ENCODE assay signal across 9 cellular contexts in the genomic region with DNA sequence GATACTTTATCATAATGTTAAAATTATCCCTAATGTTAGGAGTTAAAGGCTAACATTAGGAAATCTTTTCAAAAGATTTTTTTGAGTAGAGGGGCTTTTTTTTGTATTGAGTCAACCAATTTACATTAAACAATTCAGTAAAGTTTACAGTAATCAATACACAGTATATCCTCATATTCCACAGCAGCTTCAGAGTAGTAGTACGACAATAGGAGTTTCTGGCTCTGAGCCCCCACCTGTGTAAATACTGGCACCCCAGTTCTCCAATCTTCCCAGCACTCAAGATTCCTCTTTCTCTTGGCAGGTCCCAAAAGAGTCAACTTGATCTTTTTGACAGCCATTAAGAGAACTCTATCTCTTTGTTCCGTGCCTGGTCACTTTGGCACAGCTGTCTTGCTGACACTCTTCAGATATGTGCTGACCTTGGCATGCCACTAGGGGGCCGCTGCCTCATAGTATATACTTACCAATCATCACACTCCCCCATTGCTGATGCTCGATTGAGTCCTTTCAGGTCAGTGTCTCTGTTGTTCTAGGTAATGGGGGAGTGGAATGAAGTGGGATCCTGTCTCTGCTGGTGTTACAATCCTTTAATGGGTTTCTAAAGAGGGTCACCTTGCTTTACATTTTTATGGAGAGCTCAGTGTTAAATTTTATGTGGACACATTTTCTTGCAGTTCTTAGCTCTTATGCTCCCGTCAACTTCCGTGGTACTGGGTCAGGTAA. TPM values are rescaled to one million over a fixed set of nuclear protein-coding genes. Genes with fewer than 3 reads are reported as not detected.
DNase-seq lines count a peak whose midpoint lies in the region; ATAC-seq and TF ChIP-seq lines count a peak whose summit lies in the region.
"Had no signal": no experiment of that assay in that cellular context is flagged by ENCODE, and none has a peak within 500 bp of the region (broad histone marks: within the 10 kb centered on the region; RNA-seq: fewer than 3 reads in every experiment).

No MANE protein-coding gene starts in this region.

- H3K9me3 ChIP-seq in Caco-2, result no peaks in the 10 kb centered on the region

- TF ChIP-seq CTCF in Caco-2 (IDR thresholded peaks at IDR 0.05; ENCODE audit: insufficient read depth in 1 of 2, low read depth in 1 of 2, low read length in 1 of 2, severe bottlenecking in 1 of 2, unreplicated experiment in 1 of 2) (peak; percentile 79 to 80), nephron (IDR thresholded peaks at IDR 0.05; ENCODE audit: unreplicated experiment in 3 of 3) (peak; percentile 68 to 80 (median 76))

- ATAC-seq in GM19467 (IDR thresholded peaks at IDR 0.05; ENCODE audit: unreplicated experiment) (peak; percentile 99), HG03565 (IDR thresholded peaks at IDR 0.05; ENCODE audit: unreplicated experiment) (peak; percentile 85), esophagus mucosa (peak; percentile 89)
- peak; percentile 99 for ATAC-seq in stimulated activated naive CD8-positive, alpha-beta T cell treated with anti-CD3 and anti-CD28 coated beads, Interleukin-15, Interleukin-2, amounts not matched to agents 100 U/mL and 50 U/mL, for 24 hours

- POLR2A ChIA-PET in Caco-2 (lab: Charles Lee), result no interaction called here

- H3K4me1 ChIP-seq in Caco-2, result no peaks in the 10 kb centered on the region

- H3K36me3 ChIP-seq in Caco-2 (ENCODE audit: control insufficient read depth, insufficient read depth, low read length), result no peaks in the 10 kb centered on the region

- H3K9me3 Mint-ChIP-seq in Caco-2 (ENCODE audit: unreplicated experiment) (no peaks in the 10 kb centered on the region), nephron (no peaks in the 10 kb centered on the region)
- H3K9me3 Mint-ChIP-seq: T-helper 1 cell treated with Interleukin-12 subunit alpha and Interleukin-12 subunit beta and Interleukin-4 antibody, amounts not matched to agents 30 μg/mL and 1 μg/mL, for 36 hours had no signal

- H3K4me3 Mint-ChIP-seq in Caco-2 (ENCODE audit: unreplicated experiment) (no peak overlapping the region), nephron (no peak overlapping the region)
- H3K4me3 Mint-ChIP-seq: T-helper 1 cell treated with Interleukin-12 subunit alpha and Interleukin-12 subunit beta and Interleukin-4 antibody, amounts not matched to agents 30 μg/mL and 1 μg/mL, for 36 hours had no signal

- CTCF ChIA-PET in Caco-2 (lab: Charles Lee), result interaction anchor here (0.5 to 1.6 kb wide), 7 partner anchors 22 to 375 kb away, joined by 3 to 49 read pairs (median 5); no protein-coding TSS in a partner anchor

- intact Hi-C loops in Caco-2 (cut with micrococcal nuclease; ENCODE audit: unreplicated experiment), result loop anchor here (1.0 kb wide), 4 partner anchors 61 to 214 kb away; no protein-coding TSS in a partner anchor

- H3K27me3 Mint-ChIP-seq in Caco-2 (ENCODE audit: insufficient read depth, unreplicated experiment) (no peaks in the 10 kb centered on the region), nephron (ENCODE audit: low read depth) (no peaks in the 10 kb centered on the region)

- H3K36me3 Mint-ChIP-seq in Caco-2 (ENCODE audit: insufficient read depth, unreplicated experiment) (no peaks in the 10 kb centered on the region), nephron (ENCODE audit: low read depth) (no peaks in the 10 kb centered on the region)

- H3K4me1 Mint-ChIP-seq in Caco-2 (ENCODE audit: low read depth, unreplicated experiment), result no peaks in the 10 kb centered on the region
- peaks cover 16% of the 10 kb centered on the region for H3K4me1 Mint-ChIP-seq in nephron

- H3K27me3 ChIP-seq in Caco-2 (replicated peaks; ENCODE audit: control insufficient read depth, insufficient read depth, low read length), result no peaks in the 10 kb centered on the region

- H3K27ac Mint-ChIP-seq in Caco-2 (ENCODE audit: unreplicated experiment) (no peak overlapping the region), nephron (peak overlapping the region; percentile 2 to 24 (median 23))
- H3K27ac Mint-ChIP-seq: T-helper 1 cell treated with Interleukin-12 subunit alpha and Interleukin-12 subunit beta and Interleukin-4 antibody, amounts not matched to agents 30 μg/mL and 1 μg/mL, for 36 hours had no signal

- no TSS peak for BruUV-seq in Caco-2 (replicated peaks; lab: Mats Ljungman, UMichigan)

- DNase-seq in Caco-2 (peak; percentile 69 to 72), NOMO-1 treated with dmso at 0.1 percent for 144 hours (lab: John Stamatoyannopoulos, UW; ENCODE audit: unreplicated experiment) (peak; percentile 42)
- peak; percentile 76 for DNase-seq in activated CD8-positive, alpha-beta memory T cell treated with anti-CD3 and anti-CD28 coated beads, Interleukin-2, amount 50 U/mL, for 48 hours
- DNase-seq in stimulated activated naive CD8-positive, alpha-beta T cell treated with anti-CD3 and anti-CD28 coated beads, Interleukin-15, Interleukin-2, amounts not matched to agents 100 U/mL and 50 U/mL, for 24 hours, result peak; percentile 79

- H3K4me3 ChIP-seq in Caco-2 (ENCODE audit: low read depth, low read length), result no peak overlapping the region

RNA-seq across cellular contexts. Expression of a gene that starts 19.5 kb away (rescaled TPM):
- total RNA-seq in Caco-2 (2022), result 153 and 164 TPM in 2 replicates
- total RNA-seq in esophagus mucosa, result 155 TPM
